Comparison of ENCODE assay signal across 8 cellular contexts in genomic region chr19:14073232-14073924, GRCh38.
DNase-seq lines count a peak whose midpoint lies in the region; ATAC-seq and TF ChIP-seq lines count a peak whose summit lies in the region.

No MANE protein-coding gene starts in this region.

- ATAC-seq in HG03159 (IDR thresholded peaks at IDR 0.05; ENCODE audit: unreplicated experiment), result peak; percentile 49

- DNase-seq in SIG-M5 treated with dmso at 0.1 percent for 504 hours (lab: John Stamatoyannopoulos, UW; ENCODE audit: unreplicated experiment) (peak; percentile 66), SIG-M5 (lab: John Stamatoyannopoulos, UW) (no peak), NT2/D1 (ENCODE audit: low read depth, low spot score) (no peak), erythroblast (lab: John Stamatoyannopoulos, UW) (peak; percentile 89 to 94)
- DNase-seq in activated T-cell treated with anti-CD3 and anti-CD28 coated beads, Interleukin-2, amount 50 U/mL, for 1 hour, result peak; percentile 89
- DNase-seq in stimulated activated CD8-positive, alpha-beta memory T cell treated with anti-CD3 and anti-CD28 coated beads, Interleukin-7, amount 100 ng/mL, for 24 hours (ENCODE audit: low read depth), result peak; percentile 50

- H3K9ac ChIP-seq in NT2/D1 (ENCODE audit: insufficient read length, low read depth), result peak overlapping the region; percentile 82
- peak overlapping the region; percentile 98 for H3K9ac ChIP-seq in mucosa of stomach (ENCODE audit: low read length)

- H3K4me1 ChIP-seq in NT2/D1 (ENCODE audit: insufficient read depth, insufficient read length) (peaks cover 14% of the 10 kb centered on the region), mucosa of stomach (ENCODE audit: control insufficient read depth, insufficient read depth, low read length) (peaks cover 25% of the 10 kb centered on the region)

- H3K4me3 ChIP-seq in NT2/D1 (ENCODE audit: insufficient read length, low read depth) (peak overlapping the region; percentile 61), mucosa of stomach (ENCODE audit: low read length) (peak overlapping the region; percentile 74)

- TF ChIP-seq POLR2A in erythroblast (IDR thresholded peaks at IDR 0.05; ENCODE audit: low read length), result peak; percentile 74

- H3K9me3 ChIP-seq in NT2/D1 (ENCODE audit: insufficient read depth, low read length) (peaks cover 9% of the 10 kb centered on the region; the same call in 1 of the 2 replicates), mucosa of stomach (ENCODE audit: control insufficient read depth, low read length) (no peaks in the 10 kb centered on the region)

- H3K36me3 ChIP-seq in NT2/D1 (ENCODE audit: insufficient read depth, insufficient read length, low read length), result no peaks in the 10 kb centered on the region
- no peaks in the 10 kb centered on the region for H3K36me3 ChIP-seq in mucosa of stomach (ENCODE audit: control insufficient read depth, insufficient read depth, low read length)

- peaks cover 36% of the 10 kb centered on the region for H3K27me3 ChIP-seq in NT2/D1 (ENCODE audit: insufficient read depth, insufficient read length)
- H3K27me3 ChIP-seq in mucosa of stomach (ENCODE audit: control insufficient read depth, insufficient read depth, low read length), result no peaks in the 10 kb centered on the region

Comparison
In these comparisons a context has a peak if more than half of its experiments do, and no peak if none do; other contexts are left out.
1. DNase-seq: peak in SIG-M5 treated with dmso at 0.1 percent for 504 hours (single experiment), activated T-cell treated with anti-CD3 and anti-CD28 coated beads, Interleukin-2, amount 50 U/mL, for 1 hour (single experiment), erythroblast (2 of 2) and stimulated activated CD8-positive, alpha-beta memory T cell treated with anti-CD3 and anti-CD28 coated beads, Interleukin-7, amount 100 ng/mL, for 24 hours (single experiment); none in SIG-M5 (single experiment) and NT2/D1 (single experiment).